In the genomic region with DNA sequence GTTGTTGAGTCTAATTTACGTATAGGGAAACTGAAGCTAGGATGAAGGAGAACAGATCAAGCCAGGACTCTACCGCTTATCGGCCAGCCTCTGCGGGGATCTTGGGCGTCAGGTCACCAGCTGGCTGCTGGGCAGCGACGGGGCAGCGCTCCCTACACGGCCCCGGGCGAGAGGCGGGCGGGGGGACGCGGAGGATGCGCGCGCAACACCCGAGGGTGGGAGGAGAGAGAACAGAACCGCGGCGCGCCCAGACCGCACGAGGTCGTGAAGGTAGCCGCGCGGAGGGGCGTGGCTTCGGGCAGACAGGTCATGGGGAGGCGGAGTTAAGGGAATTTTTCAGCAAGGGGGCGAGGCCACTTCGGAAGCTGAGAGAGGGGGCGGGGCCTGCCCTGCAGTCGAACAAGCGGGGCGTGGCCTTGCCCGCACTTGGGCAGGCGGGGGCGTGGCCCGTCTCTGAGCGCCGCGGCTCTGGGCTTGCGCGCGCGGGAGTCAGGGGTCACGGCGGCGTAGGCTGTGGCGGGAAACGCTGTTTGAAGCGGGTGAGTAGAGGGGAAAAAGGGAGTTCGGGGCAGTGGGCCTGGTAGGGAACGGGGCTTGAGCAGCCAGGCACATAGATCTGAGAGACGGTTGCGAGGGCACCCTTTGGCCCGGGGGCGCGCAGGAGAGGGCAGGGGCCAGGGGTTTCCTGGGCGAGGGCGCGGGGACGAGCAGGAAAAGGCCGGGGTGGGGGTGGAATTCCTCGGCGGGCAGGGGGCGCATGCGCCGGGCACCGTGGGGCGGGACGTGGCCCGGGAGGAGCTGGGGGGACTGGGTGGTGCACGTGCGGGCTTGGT, we compare ENCODE assay signal across 8 cellular contexts. TPM values are rescaled to one million over a fixed set of nuclear protein-coding genes. Genes with fewer than 3 reads are reported as not detected.
DNase-seq lines count a peak whose midpoint lies in the region; ATAC-seq, FAIRE-seq and TF ChIP-seq lines count a peak whose summit lies in the region.

POLD1 (plus strand) TSS at position 496 of the 833 bp plus-strand sequence. CDS start 14,505 bp downstream, outside the sequence.

- H3K4me1 ChIP-seq in pancreas (peaks cover 0 to 8% (median 0%) of the 10 kb centered on the region in 3 donors), tibial artery (peaks cover 0 to 21% (median 19%) of the 10 kb centered on the region in 4 donors)

- 0 to 1% methylated on average over 78 of the region's 78 CpGs for WGBS in pancreas, 2 donors

- TF ChIP-seq POLR2A in GM10847 (IDR thresholded peaks at IDR 0.05; ENCODE audit: extremely low read depth, insufficient read length) = peak; percentile 61

- FAIRE-seq in pancreas (lab: Jason Lieb, UNC) = peak; percentile 17

- peak within 1 kb of the TSS; percentile 25 to 77 (median 72) for H3K27ac ChIP-seq in pancreas
- peak within 1 kb of the TSS; percentile 87 to 88 for H3K27ac ChIP-seq in tibial artery

- H3K4me3 ChIP-seq in pancreas (peak within 1 kb of the TSS; percentile 24 to 71 (median 44)), tibial artery (peak within 1 kb of the TSS; percentile 63 to 92)

- intact Hi-C loops in Right ventricle myocardium inferior (cut with DNase I) = loop anchor here (5.0 kb wide), 1 partner anchor 418 kb away; no protein-coding TSS in a partner anchor
- intact Hi-C loops in pancreas (cut with DNase I) = no loop called here
- intact Hi-C loops in tibial artery (cut with DNase I; ENCODE audit: low total_unique reads) = no loop called here

- peak; percentile 89 for ATAC-seq in HG02759 (IDR thresholded peaks at IDR 0.05; ENCODE audit: unreplicated experiment)
- peak; percentile 97 for ATAC-seq in Right ventricle myocardium inferior
- peak; percentile 91 to 97 (median 94) for ATAC-seq in pancreas

- H3K36me3 ChIP-seq in pancreas (peaks cover 0 to 34% (median 13%) of the 10 kb centered on the region in 3 donors), tibial artery (peaks cover 34 to 38% (median 37%) of the 10 kb centered on the region in 3 donors)

- H3K27me3 ChIP-seq in pancreas (no peaks in the 10 kb centered on the region), tibial artery (no peaks in the 10 kb centered on the region)

- H3K9me3 ChIP-seq in pancreas = no peaks in the 10 kb centered on the region
- H3K9me3 ChIP-seq in tibial artery = no peaks in the 10 kb centered on the region

- TF ChIP-seq CTCF in pancreas (IDR thresholded peaks at IDR 0.05) (no peak), tibial artery (IDR thresholded peaks at IDR 0.05) (no peak)

- peak; percentile 97 to 99 (median 99) for DNase-seq in NCI-H1417 (lab: John Stamatoyannopoulos, UW)
- DNase-seq in SW 1271 (lab: John Stamatoyannopoulos, UW) = peak; percentile 70 to 91
- DNase-seq in activated naive CD8-positive, alpha-beta T cell treated with anti-CD3 and anti-CD28 coated beads, Interleukin-2, amount 50 U/mL, for 16 hours (ENCODE audit: low read depth, low spot score) = peak; percentile 98
- DNase-seq in Right ventricle myocardium inferior (ENCODE audit: missing footprints) = peak; percentile 100
- DNase-seq in pancreas = peak; percentile 97 to 99 (median 98)
- peak; percentile 98 for DNase-seq in tibial artery

RNA-seq across cellular contexts. Expression of gene POLD1, which starts in this region (rescaled TPM):
- 10.8 TPM for total RNA-seq in Right ventricle myocardium inferior
- 10 to 100 TPM in 4 of 6 donors, 1 to 10 TPM in 2; 9.5 to 16.7 (median 11.9) TPM for total RNA-seq in pancreas
- 10 to 100 TPM; 36.1 to 45.5 TPM for polyA plus RNA-seq in pancreas

Comparison
In these comparisons a context has a peak if more than half of its experiments do, and no peak if none do; other contexts are left out.
1. Peak in every context shown above with its lines: DNase-seq, ATAC-seq, H3K4me3 ChIP-seq and H3K27ac ChIP-seq.